ENCODE assay signal across 1 cellular context in the genomic region with DNA sequence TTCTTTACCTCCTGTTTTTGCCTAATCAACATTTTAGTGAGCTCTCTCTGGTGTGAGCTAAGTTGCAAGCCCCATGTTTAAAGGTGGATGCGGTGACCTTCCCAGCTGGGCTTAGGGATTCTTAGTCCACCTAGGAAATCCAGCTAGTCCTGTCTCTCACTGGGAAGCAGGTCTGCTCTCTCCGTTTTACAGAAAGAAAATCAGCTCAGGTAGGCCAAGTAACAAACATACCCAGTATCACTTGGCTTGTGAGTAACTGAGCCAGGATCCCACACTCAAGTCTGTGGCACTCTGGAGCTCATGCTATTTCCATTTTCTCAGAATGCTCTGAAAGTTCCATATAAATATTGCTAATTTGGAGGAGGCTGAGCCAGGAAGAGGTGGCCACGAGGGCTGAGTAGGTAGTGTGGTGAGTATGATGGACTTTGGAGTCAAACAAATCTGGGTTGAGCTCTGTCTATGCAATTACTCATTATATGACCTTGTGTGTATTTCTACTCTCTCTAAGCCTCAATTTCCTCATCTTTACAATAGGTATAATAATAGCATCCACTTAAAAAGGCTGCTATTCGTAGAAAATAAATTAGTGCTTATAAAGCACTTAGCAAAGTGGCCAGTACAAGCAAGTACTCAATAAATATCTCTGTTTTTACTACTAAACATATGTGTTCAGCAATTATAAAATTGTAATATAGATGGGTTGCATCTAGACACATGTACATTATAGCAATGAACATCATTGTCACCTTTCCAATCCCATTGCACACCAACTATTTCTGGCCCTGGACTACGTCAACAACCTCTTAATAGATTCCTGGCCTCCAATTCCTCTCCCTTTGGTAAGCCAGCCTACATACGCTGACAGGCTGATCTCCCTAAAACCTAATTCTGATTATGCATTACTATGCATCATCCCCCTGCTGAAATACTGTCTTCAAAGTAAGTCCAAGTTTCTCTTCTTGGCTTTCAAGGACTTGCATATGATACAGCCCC.
A peak's percentile ranks its signal among the peaks of the same experiment; 100 is the strongest.
TF ChIP-seq lines count a peak whose summit lies in the region.

No MANE protein-coding gene starts in this region.

TF ChIP-seq in HepG2, 621 proteins besides CTCF, POLR2A, EP300 and RAD21 (continues in another document):
- peak; percentile 50; the same call in 1 of the 2 replicates for TF ChIP-seq ELF3 (CRISPR knock-in tag; IDR thresholded peaks at IDR 0.05)
- TF ChIP-seq ZNF337 (CRISPR knock-in tag; IDR thresholded peaks at IDR 0.05; ENCODE audit: borderline replicate concordance, low read depth): no peak
- peak; percentile 9; the same call in 1 of the 2 replicates for TF ChIP-seq ETV5 (CRISPR knock-in tag; IDR thresholded peaks at IDR 0.05; ENCODE audit: borderline replicate concordance)
- no peak for TF ChIP-seq ZFP82 (CRISPR knock-in tag; IDR thresholded peaks at IDR 0.05; ENCODE audit: borderline replicate concordance)
- peak; percentile 86; the same call in 1 of the 2 replicates for TF ChIP-seq HMG20B (CRISPR knock-in tag; conservative IDR thresholded peaks at IDR 0.05)
- TF ChIP-seq RBAK (CRISPR knock-in tag; IDR thresholded peaks at IDR 0.05): peak; percentile 93
- peak; percentile 95; the same call in 1 of the 2 replicates for TF ChIP-seq CHD4 (IDR thresholded peaks at IDR 0.05; ENCODE audit: borderline replicate concordance, low read length)
- peak; percentile 97 for TF ChIP-seq GFI1 (CRISPR knock-in tag; IDR thresholded peaks at IDR 0.05; ENCODE audit: borderline replicate concordance)
- TF ChIP-seq SMYD3 (CRISPR knock-in tag; IDR thresholded peaks at IDR 0.05): 0 out of 2 replicates have a peak, but pooled peaks have one; percentile 23
- TF ChIP-seq GABPB1 (CRISPR knock-in tag; IDR thresholded peaks at IDR 0.05): no peak
- TF ChIP-seq, protein P1, sequence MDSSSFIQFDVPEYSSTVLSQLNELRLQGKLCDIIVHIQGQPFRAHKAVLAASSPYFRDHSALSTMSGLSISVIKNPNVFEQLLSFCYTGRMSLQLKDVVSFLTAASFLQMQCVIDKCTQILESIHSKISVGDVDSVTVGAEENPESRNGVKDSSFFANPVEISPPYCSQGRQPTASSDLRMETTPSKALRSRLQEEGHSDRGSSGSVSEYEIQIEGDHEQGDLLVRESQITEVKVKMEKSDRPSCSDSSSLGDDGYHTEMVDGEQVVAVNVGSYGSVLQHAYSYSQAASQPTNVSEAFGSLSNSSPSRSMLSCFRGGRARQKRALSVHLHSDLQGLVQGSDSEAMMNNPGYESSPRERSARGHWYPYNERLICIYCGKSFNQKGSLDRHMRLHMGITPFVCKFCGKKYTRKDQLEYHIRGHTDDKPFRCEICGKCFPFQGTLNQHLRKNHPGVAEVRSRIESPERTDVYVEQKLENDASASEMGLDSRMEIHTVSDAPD (CRISPR knock-in tag; IDR thresholded peaks at IDR 0.05): 0 out of 2 replicates have a peak, but pooled peaks have one; percentile 37
- TF ChIP-seq HMG20A (CRISPR knock-in tag; IDR thresholded peaks at IDR 0.05; ENCODE audit: borderline replicate concordance): peak; percentile 62; the same call in 1 of the 2 replicates
- 0 out of 2 replicates have a peak, but pooled peaks have one; percentile 28 for TF ChIP-seq ELF1 (CRISPR knock-in tag; IDR thresholded peaks at IDR 0.05)
- peak; percentile 56; the same call in 1 of the 2 replicates for TF ChIP-seq SALL1 (CRISPR knock-in tag; IDR thresholded peaks at IDR 0.05)
- TF ChIP-seq ZNF180 (CRISPR knock-in tag; IDR thresholded peaks at IDR 0.05; ENCODE audit: borderline replicate concordance, low read depth): peak; percentile 87; the same call in 1 of the 2 replicates
- peak; percentile 50; the same call in 1 of the 2 replicates for TF ChIP-seq ZNF614 (CRISPR knock-in tag; IDR thresholded peaks at IDR 0.05; ENCODE audit: borderline replicate concordance)
- TF ChIP-seq ZNF562 (CRISPR knock-in tag; IDR thresholded peaks at IDR 0.05; ENCODE audit: borderline replicate concordance): no peak
- TF ChIP-seq ZFP36L1 (CRISPR knock-in tag; IDR thresholded peaks at IDR 0.05): peak; percentile 36; the same call in 1 of the 2 replicates
- peak; percentile 90 for TF ChIP-seq HNF4A (CRISPR knock-in tag; IDR thresholded peaks at IDR 0.05)
- TF ChIP-seq, protein P2, sequence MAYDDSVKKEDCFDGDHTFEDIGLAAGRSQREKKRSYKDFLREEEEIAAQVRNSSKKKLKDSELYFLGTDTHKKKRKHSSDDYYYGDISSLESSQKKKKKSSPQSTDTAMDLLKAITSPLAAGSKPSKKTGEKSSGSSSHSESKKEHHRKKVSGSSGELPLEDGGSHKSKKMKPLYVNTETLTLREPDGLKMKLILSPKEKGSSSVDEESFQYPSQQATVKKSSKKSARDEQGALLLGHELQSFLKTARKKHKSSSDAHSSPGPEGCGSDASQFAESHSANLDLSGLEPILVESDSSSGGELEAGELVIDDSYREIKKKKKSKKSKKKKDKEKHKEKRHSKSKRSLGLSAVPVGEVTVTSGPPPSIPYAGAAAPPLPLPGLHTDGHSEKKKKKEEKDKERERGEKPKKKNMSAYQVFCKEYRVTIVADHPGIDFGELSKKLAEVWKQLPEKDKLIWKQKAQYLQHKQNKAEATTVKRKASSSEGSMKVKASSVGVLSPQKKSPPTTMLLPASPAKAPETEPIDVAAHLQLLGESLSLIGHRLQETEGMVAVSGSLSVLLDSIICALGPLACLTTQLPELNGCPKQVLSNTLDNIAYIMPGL (CRISPR knock-in tag; IDR thresholded peaks at IDR 0.05; ENCODE audit: borderline replicate concordance in 1 of 2, low read depth in 1 of 2): 0 out of 4 replicates have a peak, but pooled peaks of 1 of the 2 experiments have one; percentile 18
- no peak for TF ChIP-seq ZUFSP (CRISPR knock-in tag; IDR thresholded peaks at IDR 0.05; ENCODE audit: borderline replicate concordance)
- TF ChIP-seq ZNF713 (CRISPR knock-in tag; IDR thresholded peaks at IDR 0.05): no peak
- TF ChIP-seq NCOA5 (CRISPR knock-in tag; IDR thresholded peaks at IDR 0.05): no peak
- peak; percentile 31; the same call in 1 of the 2 replicates for TF ChIP-seq ZSCAN9 (CRISPR knock-in tag; IDR thresholded peaks at IDR 0.05; ENCODE audit: borderline replicate concordance)
- 0 out of 2 replicates have a peak, but pooled peaks have one; percentile 30 for TF ChIP-seq KAT7 (CRISPR knock-in tag; IDR thresholded peaks at IDR 0.05; ENCODE audit: borderline replicate concordance)
- TF ChIP-seq ESRRA (CRISPR knock-in tag; IDR thresholded peaks at IDR 0.05; ENCODE audit: low read depth): peak; percentile 89
- no peak for TF ChIP-seq HBP1 (CRISPR knock-in tag; IDR thresholded peaks at IDR 0.05; ENCODE audit: low read depth)
- peak; percentile 55 for TF ChIP-seq MAX (IDR thresholded peaks at IDR 0.05)
- peak; percentile 47; the same call in 1 of the 2 replicates for TF ChIP-seq SAP130 (CRISPR knock-in tag; IDR thresholded peaks at IDR 0.05; ENCODE audit: low read depth)
- TF ChIP-seq POGZ (CRISPR knock-in tag; IDR thresholded peaks at IDR 0.05): 0 out of 2 replicates have a peak, but pooled peaks have one; percentile 30
- TF ChIP-seq SOX6 (IDR thresholded peaks at IDR 0.05): no peak
- TF ChIP-seq SOX6 (CRISPR knock-in tag; IDR thresholded peaks at IDR 0.05): peak; percentile 54; the same call in 1 of the 2 replicates
- TF ChIP-seq ZNF577 (CRISPR knock-in tag; IDR thresholded peaks at IDR 0.05; ENCODE audit: borderline replicate concordance, low read depth): no peak
- no peak for TF ChIP-seq MYC (CRISPR knock-in tag; IDR thresholded peaks at IDR 0.05; ENCODE audit: borderline replicate concordance)
- TF ChIP-seq, protein P3, sequence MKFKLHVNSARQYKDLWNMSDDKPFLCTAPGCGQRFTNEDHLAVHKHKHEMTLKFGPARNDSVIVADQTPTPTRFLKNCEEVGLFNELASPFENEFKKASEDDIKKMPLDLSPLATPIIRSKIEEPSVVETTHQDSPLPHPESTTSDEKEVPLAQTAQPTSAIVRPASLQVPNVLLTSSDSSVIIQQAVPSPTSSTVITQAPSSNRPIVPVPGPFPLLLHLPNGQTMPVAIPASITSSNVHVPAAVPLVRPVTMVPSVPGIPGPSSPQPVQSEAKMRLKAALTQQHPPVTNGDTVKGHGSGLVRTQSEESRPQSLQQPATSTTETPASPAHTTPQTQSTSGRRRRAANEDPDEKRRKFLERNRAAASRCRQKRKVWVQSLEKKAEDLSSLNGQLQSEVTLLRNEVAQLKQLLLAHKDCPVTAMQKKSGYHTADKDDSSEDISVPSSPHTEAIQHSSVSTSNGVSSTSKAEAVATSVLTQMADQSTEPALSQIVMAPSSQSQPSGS (CRISPR knock-in tag; IDR thresholded peaks at IDR 0.05): 0 out of 2 replicates have a peak, but pooled peaks have one; percentile 21
- TF ChIP-seq ARID5B (CRISPR knock-in tag; IDR thresholded peaks at IDR 0.05): peak; percentile 82
